9 cellular contexts compared by ENCODE assay signal in the genomic region with DNA sequence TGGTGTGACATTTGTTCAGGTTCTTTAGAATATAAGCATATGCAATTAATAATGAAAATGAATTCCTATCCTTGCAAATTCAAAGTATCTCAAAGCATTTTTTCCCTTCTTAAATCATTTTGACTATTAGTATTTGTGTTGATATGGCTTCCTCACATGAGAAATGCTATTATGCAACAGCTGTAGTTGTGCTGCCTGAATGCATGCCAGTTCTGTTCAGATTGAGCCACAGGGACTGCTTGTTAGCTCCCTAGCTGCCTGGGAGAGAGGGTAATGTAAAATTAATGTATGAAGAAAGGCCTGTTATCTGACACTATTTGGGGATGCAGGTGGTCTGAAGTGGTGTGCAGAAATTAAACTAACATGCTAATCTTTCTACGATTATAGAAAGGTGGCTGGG. TPM values are rescaled to one million over a fixed set of nuclear protein-coding genes. Genes with fewer than 3 reads are reported as not detected.
DNase-seq lines count a peak whose midpoint lies in the region; ATAC-seq and TF ChIP-seq lines count a peak whose summit lies in the region.
"Had no signal": no experiment of that assay in that cellular context is flagged by ENCODE, and none has a peak within 500 bp of the region (broad histone marks: within the 10 kb centered on the region; RNA-seq: fewer than 3 reads in every experiment).

No MANE protein-coding gene starts in this region.

- 0 to 22% (median 0%) methylated on average over 1 of the region's 1 CpG for WGBS in heart left ventricle, 4 donors
- WGBS in stomach, 5 donors, result 0 to 47% (median 8%) methylated on average over 1 of the region's 1 CpG

- no peak overlapping the region for H3K9ac ChIP-seq in SK-N-MC (ENCODE audit: insufficient read length)

- peak overlapping the region; percentile 88 for H3K27ac ChIP-seq in SK-N-MC
- H3K27ac ChIP-seq in heart left ventricle, result peak overlapping the region in 3 of 12 donors; percentile 5 to 60 (median 7)
- H3K27ac ChIP-seq in stomach, result peak overlapping the region in 2 of 5 donors; percentile 11 to 72

- peak overlapping the region; percentile 30; the same call in 1 of the 2 replicates for H3K4me3 ChIP-seq in SK-N-MC
- no peak overlapping the region for H3K4me3 ChIP-seq in heart left ventricle
- no peak overlapping the region for H3K4me3 ChIP-seq in stomach

- DNase-seq in GM04504 (ENCODE audit: low read depth), result peak; percentile 58
- no peak for DNase-seq in SK-N-MC (ENCODE audit: low read depth, low spot score)
- peak in 4 of 5 donors; percentile 29 to 64 (median 45) for DNase-seq in heart left ventricle
- DNase-seq in stomach, result peak; percentile 56
- no peak for DNase-seq in SIG-M5 (lab: John Stamatoyannopoulos, UW)
- DNase-seq: activated CD8-positive, alpha-beta memory T cell treated with anti-CD3 and anti-CD28 coated beads, Interleukin-2, amount 50 U/mL, for 48 hours had no signal

- intact Hi-C loops in heart left ventricle (cut with DNase I) (loop anchor here in 1 of 10 donors (5.0 kb wide), 1 partner anchor 43 kb away; a partner anchor contains a TSS), stomach (cut with DNase I; ENCODE audit: low total_unique reads) (no loop called here)

- ATAC-seq in heart left ventricle, result peak; percentile 72 to 82 (median 78)
- no peak for ATAC-seq in HG02938 (IDR thresholded peaks at IDR 0.05; ENCODE audit: unreplicated experiment)
- no peak for ATAC-seq in HG02970 (IDR thresholded peaks at IDR 0.05; ENCODE audit: low FRiP score, unreplicated experiment)
- ATAC-seq: stimulated activated effector memory CD8-positive, alpha-beta T cell treated with anti-CD3 and anti-CD28 coated beads, Interleukin-12 subunit alpha, Interleukin-12 subunit beta, amount 100 ng/mL, for 72 hours had no signal

- H3K4me1 ChIP-seq in heart left ventricle, result peaks cover 3 to 80% (median 57%) of the 10 kb centered on the region in 12 donors
- H3K4me1 ChIP-seq in stomach, result peaks cover 32 to 81% (median 58%) of the 10 kb centered on the region in 4 donors

- TF ChIP-seq POLR2A in heart left ventricle (IDR thresholded peaks at IDR 0.05) (no peak), stomach (IDR thresholded peaks at IDR 0.05) (no peak)

- H3K27me3 ChIP-seq in heart left ventricle (no peaks in the 10 kb centered on the region), stomach (no peaks in the 10 kb centered on the region)

- TF ChIP-seq CTCF in heart left ventricle (IDR thresholded peaks at IDR 0.05) (no peak), stomach (IDR thresholded peaks at IDR 0.05) (no peak)

- no peaks in the 10 kb centered on the region for H3K36me3 ChIP-seq in SK-N-MC (ENCODE audit: insufficient read depth, low read length)
- no peaks in the 10 kb centered on the region for H3K36me3 ChIP-seq in heart left ventricle
- H3K36me3 ChIP-seq in stomach, result no peaks in the 10 kb centered on the region

- no peak for TF ChIP-seq EP300 in stomach (IDR thresholded peaks at IDR 0.05)

- no peaks in the 10 kb centered on the region for H3K9me3 ChIP-seq in SK-N-MC (ENCODE audit: low read depth, low read length)
- H3K9me3 ChIP-seq in heart left ventricle, result no peaks in the 10 kb centered on the region
- H3K9me3 ChIP-seq in stomach, result no peaks in the 10 kb centered on the region

RNA-seq across cellular contexts. Expression of a gene that starts 45.5 kb away (rescaled TPM):
- total RNA-seq in heart left ventricle, result 10 to 100 TPM in 1 of 9 donors, 1 to 10 TPM in 8; 1.3 to 10.0 (median 2.6) TPM
- polyA plus RNA-seq in heart left ventricle, result under 1 TPM; 0.89 to 0.91 TPM
- 10 to 100 TPM in 2 of 5 donors, 1 to 10 TPM in 3; 1.4 to 22.8 (median 6.7) TPM for total RNA-seq in stomach
- 1 to 10 TPM; 2.8 to 4.4 (median 3.7) TPM for polyA plus RNA-seq in stomach

Comparison
In these comparisons a context has a peak if more than half of its experiments do, and no peak if none do; other contexts are left out.
1. DNase-seq: peak in GM04504 (single experiment), heart left ventricle (4 of 5) and stomach (single experiment); none in SK-N-MC (single experiment) and SIG-M5 (single experiment).
2. ATAC-seq: peak in heart left ventricle (4 of 4); none in HG02938 (single experiment) and HG02970 (single experiment).